In the genomic region with DNA sequence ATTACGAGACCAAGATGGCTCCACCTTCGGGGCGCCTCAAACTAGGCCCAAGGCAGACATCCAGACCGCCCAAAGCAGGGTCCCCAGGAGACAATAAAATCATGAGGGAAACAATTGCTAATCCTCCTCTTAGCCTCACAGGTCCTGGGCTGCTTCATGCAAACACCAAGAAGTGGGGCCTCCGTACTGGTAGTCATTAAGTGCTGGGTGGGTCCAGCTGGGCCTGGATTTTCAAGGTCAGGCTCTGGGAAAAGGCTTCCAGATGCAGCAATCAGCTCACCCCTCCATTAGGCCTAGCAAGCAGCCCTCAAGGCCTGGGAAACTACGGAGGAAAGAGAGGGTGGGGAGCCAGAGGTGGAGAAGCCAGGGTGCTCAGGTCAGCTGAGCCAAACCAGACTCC, we compare ENCODE assay signal across 15 cellular contexts. TPM values are rescaled to one million over a fixed set of nuclear protein-coding genes. Genes with fewer than 3 reads are reported as not detected.
DNase-seq lines count a peak whose midpoint lies in the region; ATAC-seq and TF ChIP-seq lines count a peak whose summit lies in the region.
"Had no signal": no experiment of that assay in that cellular context is flagged by ENCODE, and none has a peak within 500 bp of the region (broad histone marks: within the 10 kb centered on the region; RNA-seq: fewer than 3 reads in every experiment).

No MANE protein-coding gene starts in this region.

- H3K27me3 Mint-ChIP-seq in memory B cell (no peaks in the 10 kb centered on the region), WTC11 (ENCODE audit: low read depth) (peaks cover 19% of the 10 kb centered on the region)
- H3K27me3 Mint-ChIP-seq in stimulated activated naive B cell treated with anti-CD40 and anti-IgM and Interleukin-4, amounts not matched to agents 10 μg/mL and 1 μg/mL and 100 μg/mL, for 72 hours = no peaks in the 10 kb centered on the region

- H3K9me3 ChIP-seq in HEK293 (ENCODE audit: control insufficient read depth, insufficient read depth, low read depth, low read length) = no peaks in the 10 kb centered on the region
- no peaks in the 10 kb centered on the region for H3K9me3 ChIP-seq in WERI-Rb-1 (ENCODE audit: severe bottlenecking)
- H3K9me3 ChIP-seq: left lung had no signal

- no peak overlapping the region for H3K4me3 ChIP-seq in HEK293 (ENCODE audit: low read depth, low read length)
- H3K4me3 ChIP-seq in WERI-Rb-1 (ENCODE audit: low read depth, low read length) = no peak overlapping the region
- H3K4me3 ChIP-seq: left lung had no signal

- DNase-seq in WERI-Rb-1 (no peak), memory B cell (ENCODE audit: low spot score in 2 of 2) (no peak), WTC11 (ENCODE audit: low spot score) (no peak), cerebellar nuclear complex (lab: John Stamatoyannopoulos, UW) (no peak)
- no peak for DNase-seq in stimulated activated naive B cell treated with anti-CD40 and anti-IgM and Interleukin-4, amounts not matched to agents 10 μg/mL and 1 μg/mL and 100 μg/mL, for 72 hours
- DNase-seq: GDM1; glutamatergic neuron; PC-3; stimulated activated CD4-positive, alpha-beta T cell treated with anti-CD3 and anti-CD28 coated beads, Interleukin-2, amount 100 ng/mL, for 24 hours; T-helper 1 cell had no signal

- CTCF ChIA-PET in HEK293 (lab: Yijun Ruan, JAX) = interaction anchor here (1.0 to 1.1 kb wide), 2 partner anchors 111 to 309 kb away, joined by 3 to 4 read pairs; no protein-coding TSS in a partner anchor
- CTCF ChIA-PET in WTC11 (lab: Charles Lee) = interaction anchor here (0.9 to 5.2 kb wide), 7 partner anchors 13 to 470 kb away, joined by 3 to 63 read pairs (median 18); partner anchors contain the start of gene DAPK2

- POLR2A ChIA-PET in HEK293 (lab: Yijun Ruan, JAX) (interaction anchor here (0.6 kb wide), 1 partner anchor 40 kb away, joined by 4 read pairs; no protein-coding TSS in a partner anchor), WTC11 (lab: Charles Lee) (no interaction called here)

- ATAC-seq in memory B cell (ENCODE audit: low read depth) (no peak), WTC11 (no peak), HG03457 (IDR thresholded peaks at IDR 0.05; ENCODE audit: unreplicated experiment) (no peak)
- ATAC-seq in stimulated activated naive B cell treated with anti-CD40 and anti-IgM and Interleukin-4, amounts not matched to agents 10 μg/mL and 1 μg/mL and 100 μg/mL, for 72 hours (replicated peaks) = no peak
- ATAC-seq: PC-3 had no signal

- H3K4me1 ChIP-seq in HEK293 (ENCODE audit: control insufficient read depth, insufficient read depth, low read length) = 0 out of 2 replicates have a peak, but pooled peaks cover 2% of the 10 kb centered on the region

- H3K36me3 ChIP-seq in HEK293 (ENCODE audit: control insufficient read depth in 2 of 2, insufficient read depth in 1 of 2, low read length in 2 of 2) (peaks cover 0 to 17% of the 10 kb centered on the region in 2 experiments; a peak in 1 of 3 replicates), WERI-Rb-1 (peaks cover 18% of the 10 kb centered on the region)

- TF ChIP-seq CTCF in HEK293 (tag by site-specific recombination; IDR thresholded peaks at IDR 0.05) (no peak), WERI-Rb-1 (IDR thresholded peaks at IDR 0.05; ENCODE audit: low read depth, low read length) (no peak), WTC11 (IDR thresholded peaks at IDR 0.05) (no peak)

- H3K4me1 Mint-ChIP-seq in memory B cell = peaks cover 54% of the 10 kb centered on the region
- peaks cover 79 to 89% of the 10 kb centered on the region in 2 donors for H3K4me1 Mint-ChIP-seq in stimulated activated naive B cell treated with anti-CD40 and anti-IgM and Interleukin-4, amounts not matched to agents 10 μg/mL and 1 μg/mL and 100 μg/mL, for 72 hours
- peaks cover 32% of the 10 kb centered on the region for H3K4me1 Mint-ChIP-seq in WTC11

- no peak overlapping the region for H3K4me3 Mint-ChIP-seq in memory B cell
- H3K4me3 Mint-ChIP-seq in stimulated activated naive B cell treated with anti-CD40 and anti-IgM and Interleukin-4, amounts not matched to agents 10 μg/mL and 1 μg/mL and 100 μg/mL, for 72 hours = no peak overlapping the region
- H3K4me3 Mint-ChIP-seq in WTC11 = no peak overlapping the region
- H3K4me3 Mint-ChIP-seq: activated T-helper 1 cell treated with anti-CD3 and anti-CD28 coated beads, Interleukin-12 subunit alpha, Interleukin-12 subunit beta, Interleukin-2, Interleukin-4 antibody, amounts not matched to agents 30 ng/mL and 10 ng/mL and 1 ng/mL, durations not matched to agents 14 hours and 24 hours and 36 hours; endodermal cell had no signal

- H3K9me3 Mint-ChIP-seq in memory B cell (no peaks in the 10 kb centered on the region), WTC11 (no peaks in the 10 kb centered on the region)
- peaks cover 0 to 1% of the 10 kb centered on the region in 2 donors for H3K9me3 Mint-ChIP-seq in stimulated activated naive B cell treated with anti-CD40 and anti-IgM and Interleukin-4, amounts not matched to agents 10 μg/mL and 1 μg/mL and 100 μg/mL, for 72 hours
- H3K9me3 Mint-ChIP-seq: activated T-helper 1 cell treated with anti-CD3 and anti-CD28 coated beads, Interleukin-12 subunit alpha, Interleukin-12 subunit beta, Interleukin-2, Interleukin-4 antibody, amounts not matched to agents 30 ng/mL and 10 ng/mL and 1 ng/mL, durations not matched to agents 14 hours and 24 hours and 36 hours; endodermal cell had no signal

- H3K27ac Mint-ChIP-seq in memory B cell (peak overlapping the region; percentile 87), WTC11 (no peak overlapping the region)
- H3K27ac Mint-ChIP-seq in stimulated activated naive B cell treated with anti-CD40 and anti-IgM and Interleukin-4, amounts not matched to agents 10 μg/mL and 1 μg/mL and 100 μg/mL, for 72 hours = peak overlapping the region; percentile 98
- H3K27ac Mint-ChIP-seq: activated T-helper 1 cell treated with anti-CD3 and anti-CD28 coated beads, Interleukin-12 subunit alpha, Interleukin-12 subunit beta, Interleukin-2, Interleukin-4 antibody, amounts not matched to agents 30 ng/mL and 10 ng/mL and 1 ng/mL, durations not matched to agents 14 hours and 24 hours and 36 hours had no signal

- H3K27ac ChIP-seq in HEK293 (ENCODE audit: extremely low read depth, low read depth, low read length) = no peak overlapping the region
- H3K27ac ChIP-seq in WERI-Rb-1 = peak overlapping the region; percentile 11; the same call in 1 of the 2 replicates

- H3K36me3 Mint-ChIP-seq in memory B cell (peaks cover 2% of the 10 kb centered on the region), WTC11 (peaks cover 4% of the 10 kb centered on the region; the same call in 1 of the 2 replicates)
- peaks cover 16 to 43% of the 10 kb centered on the region in 2 donors for H3K36me3 Mint-ChIP-seq in stimulated activated naive B cell treated with anti-CD40 and anti-IgM and Interleukin-4, amounts not matched to agents 10 μg/mL and 1 μg/mL and 100 μg/mL, for 72 hours

- H3K27me3 ChIP-seq in WERI-Rb-1 (ENCODE audit: insufficient read depth, low read depth, severe bottlenecking) = no peaks in the 10 kb centered on the region
- H3K27me3 ChIP-seq: left lung had no signal

TF ChIP-seq in HEK293, 187 proteins besides CTCF, POLR2A, EP300 and RAD21:
- TF ChIP-seq SCRT2 (tag by site-specific recombination; IDR thresholded peaks at IDR 0.05) (peak; percentile 1; the same call in 1 of the 2 replicates), ZNF571 (tag by site-specific recombination; IDR thresholded peaks at IDR 0.05) (no peak)

TF ChIP-seq in WTC11, 78 proteins besides CTCF, POLR2A, EP300 and RAD21 (continues in another document):
- TF ChIP-seq HMGA2 (CRISPR knock-in tag; IDR thresholded peaks at IDR 0.05) = no peak
- TF ChIP-seq CREB1 (CRISPR knock-in tag; IDR thresholded peaks at IDR 0.05) = no peak
- TF ChIP-seq, protein P1, sequence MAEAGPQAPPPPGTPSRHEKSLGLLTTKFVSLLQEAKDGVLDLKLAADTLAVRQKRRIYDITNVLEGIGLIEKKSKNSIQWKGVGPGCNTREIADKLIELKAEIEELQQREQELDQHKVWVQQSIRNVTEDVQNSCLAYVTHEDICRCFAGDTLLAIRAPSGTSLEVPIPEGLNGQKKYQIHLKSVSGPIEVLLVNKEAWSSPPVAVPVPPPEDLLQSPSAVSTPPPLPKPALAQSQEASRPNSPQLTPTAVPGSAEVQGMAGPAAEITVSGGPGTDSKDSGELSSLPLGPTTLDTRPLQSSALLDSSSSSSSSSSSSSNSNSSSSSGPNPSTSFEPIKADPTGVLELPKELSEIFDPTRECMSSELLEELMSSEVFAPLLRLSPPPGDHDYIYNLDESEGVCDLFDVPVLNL (CRISPR knock-in tag; IDR thresholded peaks at IDR 0.05; ENCODE audit: borderline replicate concordance, low read depth) = no peak
- TF ChIP-seq TCF7 (CRISPR knock-in tag; IDR thresholded peaks at IDR 0.05; ENCODE audit: low read depth) = no peak
- no peak for TF ChIP-seq ZNF219 (CRISPR knock-in tag; IDR thresholded peaks at IDR 0.05; ENCODE audit: borderline replicate concordance)
- TF ChIP-seq ZNF532 (CRISPR knock-in tag; IDR thresholded peaks at IDR 0.05; ENCODE audit: borderline replicate concordance) = no peak
- no peak for TF ChIP-seq JAZF1 (CRISPR knock-in tag; IDR thresholded peaks at IDR 0.05)

RNA-seq across cellular contexts. Expression of gene FBXL22, which starts 0.6 kb away (rescaled TPM):
- 0.46 to 0.73 TPM (median 0.46 TPM) in 3 replicates for total RNA-seq in WTC11 (2021)
